ENCODE assay signal across 24 cellular contexts in the genomic region with DNA sequence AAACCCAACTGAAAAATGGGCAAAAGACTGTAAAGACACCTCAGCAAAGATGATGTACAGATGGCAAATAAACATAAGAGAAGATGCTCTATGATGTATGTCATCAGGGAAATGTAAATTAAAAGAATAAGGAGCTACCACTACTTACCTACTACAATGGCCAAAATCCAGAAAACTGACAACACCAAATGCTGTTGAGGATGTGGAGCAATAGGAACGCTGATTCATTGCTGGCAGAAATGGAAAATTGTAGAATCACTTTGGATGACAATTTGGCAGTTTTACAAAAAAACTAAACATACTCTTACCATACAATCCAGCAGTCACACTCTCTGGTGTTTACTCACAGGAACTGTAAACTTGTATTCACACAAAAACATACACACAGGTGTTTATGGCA.
DNase-seq lines count a peak whose midpoint lies in the region; ATAC-seq, FAIRE-seq and TF ChIP-seq lines count a peak whose summit lies in the region.
"Had no signal": no experiment of that assay in that cellular context is flagged by ENCODE, and none has a peak within 500 bp of the region (broad histone marks: within the 10 kb centered on the region; RNA-seq: fewer than 3 reads in every experiment).

No MANE protein-coding gene starts in this region.

- no peaks in the 10 kb centered on the region for H3K36me3 ChIP-seq in breast epithelium
- H3K36me3 ChIP-seq in astrocyte (ENCODE audit: insufficient read depth, low read length) = no peaks in the 10 kb centered on the region
- no peaks in the 10 kb centered on the region for H3K36me3 ChIP-seq in right lobe of liver
- no peaks in the 10 kb centered on the region for H3K36me3 ChIP-seq in psoas muscle (ENCODE audit: insufficient read depth in 1 of 2, low read depth in 1 of 2)
- H3K36me3 ChIP-seq: BLaER1 had no signal

- H3K27me3 Mint-ChIP-seq in MCF 10A (ENCODE audit: insufficient read depth, unreplicated experiment) (no peaks in the 10 kb centered on the region), astrocyte (ENCODE audit: low read depth, unreplicated experiment) (no peaks in the 10 kb centered on the region)
- H3K27me3 Mint-ChIP-seq: B cell; CD4-positive, CD25-positive, alpha-beta regulatory T cell had no signal

- BruUV-seq in MCF 10A (replicated peaks; lab: Mats Ljungman, UMichigan) = no TSS peak

- CTCF ChIA-PET in MCF 10A (lab: Yijun Ruan, JAX) = interaction anchor here (0.9 kb wide), 1 partner anchor 9 kb away, joined by 3 read pairs; no protein-coding TSS in a partner anchor

- TF ChIP-seq POLR2A in breast epithelium (IDR thresholded peaks at IDR 0.05) = no peak
- no peak for TF ChIP-seq POLR2A in right lobe of liver (IDR thresholded peaks at IDR 0.05)

- H3K9me3 ChIP-seq in breast epithelium = no peaks in the 10 kb centered on the region
- H3K9me3 ChIP-seq in astrocyte (ENCODE audit: insufficient read depth, low read depth, low read length) = no peaks in the 10 kb centered on the region
- no peaks in the 10 kb centered on the region for H3K9me3 ChIP-seq in right lobe of liver
- peaks cover 8% of the 10 kb centered on the region for H3K9me3 ChIP-seq in psoas muscle
- H3K9me3 ChIP-seq: BLaER1, Caco-2 had no signal

- H3K9me3 Mint-ChIP-seq in MCF 10A (ENCODE audit: unreplicated experiment) = no peaks in the 10 kb centered on the region
- peaks cover 2% of the 10 kb centered on the region for H3K9me3 Mint-ChIP-seq in astrocyte (ENCODE audit: unreplicated experiment)
- H3K9me3 Mint-ChIP-seq: CD8-positive, alpha-beta T cell had no signal

- POLR2A ChIA-PET in MCF 10A (lab: Yijun Ruan, JAX) = no interaction called here

- no peak overlapping the region for H3K9ac ChIP-seq in astrocyte (ENCODE audit: low read length)
- H3K9ac ChIP-seq: BLaER1 had no signal

- no peaks in the 10 kb centered on the region for H3K4me1 Mint-ChIP-seq in MCF 10A (ENCODE audit: insufficient read depth, unreplicated experiment)
- H3K4me1 Mint-ChIP-seq in astrocyte (ENCODE audit: low read depth, unreplicated experiment) = no peaks in the 10 kb centered on the region
- H3K4me1 Mint-ChIP-seq: B cell; CD4-positive, CD25-positive, alpha-beta regulatory T cell; GM23338 had no signal

- FAIRE-seq in astrocyte (lab: Jason Lieb, UNC) = peak; percentile 81
- FAIRE-seq: A204.1, G401.6, GM12892, GM19239 had no signal

- ATAC-seq in right lobe of liver = no peak
- ATAC-seq in psoas muscle = no peak
- ATAC-seq: CD8-positive, alpha-beta T cell; GM23338; HCT116 had no signal

- no peak overlapping the region for H3K4me3 ChIP-seq in breast epithelium
- no peak overlapping the region for H3K4me3 ChIP-seq in astrocyte (ENCODE audit: insufficient read depth, low read depth, low read length)
- no peak overlapping the region for H3K4me3 ChIP-seq in fibroblast of mammary gland (ENCODE audit: control insufficient read depth, low read depth, low read length)
- H3K4me3 ChIP-seq in foreskin fibroblast (ENCODE audit: low read depth in 1 of 2, low read length in 2 of 2) = no peak overlapping the region
- no peak overlapping the region for H3K4me3 ChIP-seq in right lobe of liver
- no peak overlapping the region for H3K4me3 ChIP-seq in psoas muscle
- H3K4me3 ChIP-seq: BLaER1, GM23338 had no signal

- DNase-seq in MCF 10A (ENCODE audit: unreplicated experiment) (peak; percentile 14), breast epithelium (ENCODE audit: low spot score in 2 of 2) (no peak), astrocyte (ENCODE audit: low read depth) (no peak), fibroblast of mammary gland (ENCODE audit: low read depth) (peak; percentile 76), foreskin fibroblast (peak; percentile 65 to 79), right lobe of liver (no peak), HT-29 (ENCODE audit: low spot score) (no peak), psoas muscle (no peak)
- DNase-seq: Caco-2; CD4-positive, CD25-positive, alpha-beta regulatory T cell; CD8-positive, alpha-beta T cell; DMS153; DMS79; H9 had no signal

- no peak overlapping the region for H3K4me3 Mint-ChIP-seq in MCF 10A (ENCODE audit: unreplicated experiment)
- H3K4me3 Mint-ChIP-seq in astrocyte (ENCODE audit: unreplicated experiment) = no peak overlapping the region
- H3K4me3 Mint-ChIP-seq: B cell; CD4-positive, CD25-positive, alpha-beta regulatory T cell; CD8-positive, alpha-beta T cell; GM23338; H9 had no signal

- TF ChIP-seq CTCF in MCF 10A (IDR thresholded peaks at IDR 0.05; ENCODE audit: unreplicated experiment) (no peak), breast epithelium (IDR thresholded peaks at IDR 0.05) (no peak), astrocyte (IDR thresholded peaks at IDR 0.05; ENCODE audit: insufficient read depth, low read depth, low read length) (no peak), fibroblast of mammary gland (conservative IDR thresholded peaks at IDR 0.05; ENCODE audit: control insufficient read depth, insufficient read depth, low read depth, low read length) (no peak), foreskin fibroblast (IDR thresholded peaks at IDR 0.05; ENCODE audit: low read depth, low read length) (no peak), right lobe of liver (IDR thresholded peaks at IDR 0.05) (no peak), psoas muscle (IDR thresholded peaks at IDR 0.05) (no peak)

- H3K27me3 ChIP-seq in breast epithelium (no peaks in the 10 kb centered on the region), astrocyte (ENCODE audit: insufficient read depth, low read length) (no peaks in the 10 kb centered on the region), right lobe of liver (no peaks in the 10 kb centered on the region), psoas muscle (ENCODE audit: insufficient read depth in 3 of 3, low read length in 2 of 3) (no peaks in the 10 kb centered on the region)
- H3K27me3 ChIP-seq: BLaER1 had no signal

- H3K4me1 ChIP-seq in breast epithelium = no peaks in the 10 kb centered on the region
- H3K4me1 ChIP-seq in astrocyte (ENCODE audit: insufficient read depth, low read length) = no peaks in the 10 kb centered on the region
- H3K4me1 ChIP-seq in right lobe of liver = no peaks in the 10 kb centered on the region
- no peaks in the 10 kb centered on the region for H3K4me1 ChIP-seq in psoas muscle
- H3K4me1 ChIP-seq: BLaER1, Caco-2 had no signal

- H3K4me2 ChIP-seq in astrocyte (ENCODE audit: low read length) = no peak overlapping the region
- H3K4me2 ChIP-seq: BLaER1, GM23338 had no signal

- H3K27ac ChIP-seq in breast epithelium (no peak overlapping the region), astrocyte (ENCODE audit: low read depth, low read length) (no peak overlapping the region), right lobe of liver (no peak overlapping the region), psoas muscle (no peak overlapping the region)
- H3K27ac ChIP-seq: 22Rv1, BLaER1, C4-2B had no signal

- H3K36me3 Mint-ChIP-seq in MCF 10A (ENCODE audit: insufficient read depth, unreplicated experiment) = no peaks in the 10 kb centered on the region
- no peaks in the 10 kb centered on the region for H3K36me3 Mint-ChIP-seq in astrocyte (ENCODE audit: low read depth, unreplicated experiment)
- H3K36me3 Mint-ChIP-seq: CD4-positive, CD25-positive, alpha-beta regulatory T cell; CD8-positive, alpha-beta T cell had no signal

- no peak overlapping the region for H2AFZ ChIP-seq in astrocyte (ENCODE audit: low read depth, low read length)
- H2AFZ ChIP-seq: GM23338 had no signal

- no peaks in the 10 kb centered on the region for H3K79me2 ChIP-seq in astrocyte (ENCODE audit: insufficient read depth, low read length)

- no peaks in the 10 kb centered on the region for H4K20me1 ChIP-seq in astrocyte (ENCODE audit: insufficient read depth, low read length)
- H4K20me1 ChIP-seq: BLaER1 had no signal

- H3K27ac Mint-ChIP-seq in MCF 10A (ENCODE audit: low read depth, unreplicated experiment) (no peak overlapping the region), astrocyte (ENCODE audit: unreplicated experiment) (no peak overlapping the region)
- H3K27ac Mint-ChIP-seq: B cell; CD4-positive, CD25-positive, alpha-beta regulatory T cell; CD8-positive, alpha-beta T cell; GM23338; H9 had no signal

- WGBS in right lobe of liver (ENCODE audit: insufficient coverage, low coverage, low lambda C conversion rate, missing lambda C conversion rate) = 78% methylated on average over 1 of the region's 1 CpG
- 82 to 97% (median 83%) methylated on average over 1 of the region's 1 CpG for WGBS in psoas muscle, 3 donors

- intact Hi-C loops in MCF 10A (cut with micrococcal nuclease) (no loop called here), breast epithelium (cut with DNase I; ENCODE audit: low total_unique reads) (no loop called here), right lobe of liver (cut with DNase I) (no loop called here), psoas muscle (cut with DNase I) (no loop called here)

Comparison
In these comparisons a context has a peak if more than half of its experiments do, and no peak if none do; other contexts are left out.
1. DNase-seq: peak in MCF 10A (single experiment), fibroblast of mammary gland (single experiment) and foreskin fibroblast (2 of 2); none in breast epithelium (0 of 2), astrocyte (single experiment), right lobe of liver (0 of 3), HT-29 (single experiment) and psoas muscle (0 of 2).